Comparison of ENCODE assay signal across 27 cellular contexts in genomic region chr9:2199999-2200796, GRCh38.
DNase-seq lines count a peak whose midpoint lies in the region; ATAC-seq, FAIRE-seq and TF ChIP-seq lines count a peak whose summit lies in the region.
"Had no signal": no experiment of that assay in that cellular context is flagged by ENCODE, and none has a peak within 500 bp of the region (broad histone marks: within the 10 kb centered on the region; RNA-seq: fewer than 3 reads in every experiment).

No MANE protein-coding gene starts in this region.

- H3K27me3 ChIP-seq in mammary epithelial cell (ENCODE audit: insufficient read depth, low read length) (no peaks in the 10 kb centered on the region), breast epithelium (no peaks in the 10 kb centered on the region), bronchial epithelial cell (ENCODE audit: control insufficient read depth, insufficient read depth, low read length) (no peaks in the 10 kb centered on the region), upper lobe of right lung (no peaks in the 10 kb centered on the region), dorsolateral prefrontal cortex (no peaks in the 10 kb centered on the region)
- H3K27me3 ChIP-seq: neural progenitor cell, sigmoid colon had no signal

- in situ Hi-C loops in mammary epithelial cell (cut with MboI; ENCODE audit: low sequenced_read_pairs in 2 of 2), result no loop called here

- no peak overlapping the region for H3K27ac ChIP-seq in mammary epithelial cell (ENCODE audit: insufficient read depth, low read depth, low read length)
- H3K27ac ChIP-seq in breast epithelium, result no peak overlapping the region
- H3K27ac ChIP-seq in upper lobe of right lung, result no peak overlapping the region
- H3K27ac ChIP-seq in dorsolateral prefrontal cortex, result no peak overlapping the region
- H3K27ac ChIP-seq: neural progenitor cell, sigmoid colon had no signal

- H3K4me1 ChIP-seq in mammary epithelial cell (ENCODE audit: insufficient read depth, low read length) (no peaks in the 10 kb centered on the region), breast epithelium (no peaks in the 10 kb centered on the region), upper lobe of right lung (no peaks in the 10 kb centered on the region)
- H3K4me1 ChIP-seq: sigmoid colon had no signal

- 80% methylated on average over 6 of the region's 7 CpGs for WGBS in mammary epithelial cell (ENCODE audit: low coverage, missing lambda C conversion rate)

- TF ChIP-seq CTCF in mammary epithelial cell (conservative IDR thresholded peaks at IDR 0.05 in 1 of 2, IDR thresholded peaks at IDR 0.05 in 1 of 2; ENCODE audit: extremely low read depth in 1 of 2, insufficient read depth in 1 of 2, low read depth in 1 of 2, low read length in 2 of 2) (peak; percentile 1 to 4), breast epithelium (IDR thresholded peaks at IDR 0.05) (no peak), bronchial epithelial cell (IDR thresholded peaks at IDR 0.05; ENCODE audit: insufficient read depth, low read length, severe bottlenecking) (peak; percentile 3), upper lobe of right lung (IDR thresholded peaks at IDR 0.05) (peak; percentile 5), dorsolateral prefrontal cortex (IDR thresholded peaks at IDR 0.05 in 54 of 56, conservative IDR thresholded peaks at IDR 0.05 in 2 of 56; ENCODE audit: low read depth in 1 of 56, partially characterized antibody in 56 of 56) (no peak)

- peaks cover 42 to 66% of the 10 kb centered on the region in 2 donors for H3K36me3 Mint-ChIP-seq in activated naive CD4-positive, alpha-beta T cell treated with anti-CD3 and anti-CD28 coated beads, Interleukin-2, amount 50 U/mL, for 72 hours

- H4K20me1 ChIP-seq in mammary epithelial cell (ENCODE audit: insufficient read depth, low read length), result no peaks in the 10 kb centered on the region

- H3K4me3 ChIP-seq in mammary epithelial cell (replicated peaks in 1 of 3; ENCODE audit: insufficient read depth in 1 of 3, low read depth in 2 of 3, low read length in 3 of 3), result no peak overlapping the region
- H3K4me3 ChIP-seq in breast epithelium, result no peak overlapping the region
- H3K4me3 ChIP-seq in bronchial epithelial cell (ENCODE audit: low read depth, low read length), result no peak overlapping the region
- H3K4me3 ChIP-seq in upper lobe of right lung, result no peak overlapping the region
- H3K4me3 ChIP-seq in dorsolateral prefrontal cortex, result no peak overlapping the region
- H3K4me3 ChIP-seq: neural progenitor cell, sigmoid colon had no signal

- intact Hi-C loops in mammary epithelial cell (cut with micrococcal nuclease) (no loop called here), breast epithelium (cut with DNase I; ENCODE audit: low total_unique reads) (no loop called here), upper lobe of right lung (cut with DNase I) (no loop called here), dorsolateral prefrontal cortex (cut with DNase I) (no loop called here)

- CTCF ChIA-PET in mammary epithelial cell (lab: Charles Lee; ENCODE audit: low non-redundant PET), result no interaction called here

- no peak overlapping the region for H3K9ac ChIP-seq in mammary epithelial cell (ENCODE audit: insufficient read depth, low read length)
- H3K9ac ChIP-seq: neural progenitor cell had no signal

- peaks cover 18 to 21% of the 10 kb centered on the region in 2 donors for H3K9me3 Mint-ChIP-seq in activated naive CD4-positive, alpha-beta T cell treated with anti-CD3 and anti-CD28 coated beads, Interleukin-2, amount 50 U/mL, for 72 hours

- no peak for FAIRE-seq in bronchial epithelial cell (lab: Jason Lieb, UNC)
- FAIRE-seq: A204.1, islet of Langerhans had no signal

- H3K36me3 ChIP-seq in mammary epithelial cell (ENCODE audit: insufficient read depth, low read length), result no peaks in the 10 kb centered on the region
- H3K36me3 ChIP-seq in breast epithelium, result no peaks in the 10 kb centered on the region
- no peaks in the 10 kb centered on the region for H3K36me3 ChIP-seq in bronchial epithelial cell (ENCODE audit: control insufficient read depth, insufficient read depth, low read length)
- peaks cover 15% of the 10 kb centered on the region for H3K36me3 ChIP-seq in upper lobe of right lung
- H3K36me3 ChIP-seq: neural progenitor cell had no signal

- H3K79me2 ChIP-seq in mammary epithelial cell (ENCODE audit: insufficient read depth, low read length), result no peaks in the 10 kb centered on the region

- no TSS peak for BruUV-seq in mammary epithelial cell (replicated peaks; lab: Mats Ljungman, UMichigan)

- H2AFZ ChIP-seq in mammary epithelial cell (ENCODE audit: low read depth, low read length), result no peak overlapping the region
- H2AFZ ChIP-seq: neural progenitor cell had no signal

- no peak overlapping the region for H3K4me2 ChIP-seq in mammary epithelial cell (ENCODE audit: insufficient read depth, low read depth, low read length)
- H3K4me2 ChIP-seq: neural progenitor cell had no signal

- TF ChIP-seq POLR2A in breast epithelium (IDR thresholded peaks at IDR 0.05), result no peak

- no peak for ATAC-seq in upper lobe of right lung
- ATAC-seq in activated naive CD4-positive, alpha-beta T cell treated with anti-CD3 and anti-CD28 coated beads, Interleukin-2, amount 50 U/mL, for 72 hours, result no peak
- ATAC-seq: left ventricle myocardium superior had no signal

- no peaks in the 10 kb centered on the region for H3K9me3 ChIP-seq in mammary epithelial cell (replicated peaks; ENCODE audit: insufficient read depth, low read length)
- peaks cover 0 to 10% of the 10 kb centered on the region in 2 donors for H3K9me3 ChIP-seq in breast epithelium
- no peaks in the 10 kb centered on the region for H3K9me3 ChIP-seq in upper lobe of right lung

- dilution Hi-C loops in mammary epithelial cell (cut with HindIII; ENCODE audit: low sequenced_read_pairs), result no loop called here

- no peak overlapping the region for H3K27ac Mint-ChIP-seq in activated naive CD4-positive, alpha-beta T cell treated with anti-CD3 and anti-CD28 coated beads, Interleukin-2, amount 50 U/mL, for 72 hours
- H3K27ac Mint-ChIP-seq: B cell had no signal

- no peak for DNase-seq in mammary epithelial cell
- no peak for DNase-seq in breast epithelium (ENCODE audit: low spot score in 2 of 2)
- DNase-seq in NAMALWA (ENCODE audit: low spot score), result peak; percentile 16
- DNase-seq in bronchial epithelial cell (ENCODE audit: low read depth), result no peak
- DNase-seq in upper lobe of right lung, result no peak
- no peak for DNase-seq in dorsolateral prefrontal cortex
- DNase-seq in activated naive CD4-positive, alpha-beta T cell treated with anti-CD3 and anti-CD28 coated beads, Interleukin-2, amount 50 U/mL, for 72 hours (ENCODE audit: low spot score in 2 of 2), result no peak
- DNase-seq in middle frontal gyrus (ENCODE audit: extremely low spot score, low spot score), result no peak
- DNase-seq: activated CD4-positive, alpha-beta memory T cell treated with anti-CD3 and anti-CD28 coated beads for 36 hours; activated CD4-positive, CD25-positive, alpha-beta regulatory T cell; activated naive CD4-positive, alpha-beta T cell treated with anti-CD3 and anti-CD28 coated beads for 36 hours; activated T-cell treated with anti-CD3 and anti-CD28 coated beads, Interleukin-2, amount 50 U/mL, for 24 hours; anterior cingulate cortex; COR-L47; DND-41; erythroblast; foreskin fibroblast; left ventricle myocardium superior; NCI-H1417 treated with DMSO at 0.1 percent for 48 hours; NCI-H2171 treated with DMSO at 0.1 percent for 48 hours; NCI-H526 treated with DMSO at 0.1 percent for 48 hours; Right ventricle myocardium superior; sigmoid colon had no signal

Comparison
In these comparisons a context has a peak if more than half of its experiments do, and no peak if none do; other contexts are left out.
1. CTCF ChIP-seq: peak in mammary epithelial cell (2 of 2), bronchial epithelial cell (single experiment) and upper lobe of right lung (single experiment); none in breast epithelium (0 of 3) and dorsolateral prefrontal cortex (0 of 56).